In the genomic region with DNA sequence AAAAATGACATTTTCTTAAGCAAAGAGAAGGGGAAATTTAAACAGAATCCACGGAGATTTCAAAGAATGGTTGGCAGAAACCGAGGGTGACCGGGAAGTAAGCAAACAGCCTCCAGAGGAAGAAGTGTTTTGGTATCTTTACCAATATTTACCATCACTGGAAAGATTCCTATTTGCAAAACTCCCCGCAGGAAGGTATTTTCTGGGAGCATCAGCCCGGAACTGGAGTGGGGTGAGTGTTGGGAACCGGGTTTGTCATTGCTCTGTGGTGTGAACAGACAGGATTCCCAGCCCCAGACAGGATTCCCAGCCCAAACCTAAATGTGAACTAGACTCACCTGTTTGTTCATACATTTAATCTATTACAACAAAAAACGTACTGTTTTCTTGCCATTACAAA, we compare ENCODE assay signal across 38 cellular contexts. TPM values are rescaled to one million over a fixed set of nuclear protein-coding genes. Genes with fewer than 3 reads are reported as not detected.
"Had no signal": no experiment of that assay in that cellular context is flagged by ENCODE, and none has a peak within 500 bp of the region (broad histone marks: within the 10 kb centered on the region; RNA-seq: fewer than 3 reads in every experiment).

No MANE protein-coding gene starts in this region.

- H3K36me3 ChIP-seq: MG63 had no signal

- H3K4me3 ChIP-seq: MG63 had no signal

- DNase-seq: Karpas-422, Kasumi-1, MG63, MM.1S, MV-4-11, NCI-H1048, NCI-H1092, NCI-H1092 treated with DMSO at 0.1 percent for 48 hours, NCI-H1105, NCI-H1105 treated with DMSO at 0.1 percent for 48 hours, NCI-H1417, NCI-H1417 treated with DMSO at 0.1 percent for 48 hours, NCI-H1436, NCI-H1436 treated with DMSO at 0.1 percent for 48 hours, NCI-H146, NCI-H1694, NCI-H1694 treated with DMSO at 0.1 percent for 48 hours, NCI-H187, NCI-H187 treated with DMSO at 0.1 percent for 48 hours, NCI-H1930, NCI-H2029, NCI-H2029 treated with DMSO at 0.1 percent for 48 hours, NCI-H2081, NCI-H2081 treated with DMSO at 0.1 percent for 48 hours, NCI-H2107, NCI-H2171, NCI-H2171 treated with DMSO at 0.1 percent for 48 hours, NCI-H2227 treated with DMSO at 0.1 percent for 48 hours, NCI-H226, NCI-H345, NCI-H446, NCI-H446 treated with DMSO at 0.1 percent for 48 hours, NCI-H510A, NCI-H510A treated with DMSO at 0.1 percent for 48 hours had no signal

- H3K9me3 ChIP-seq: MG63 had no signal

- H3K27me3 ChIP-seq: MG63 had no signal

RNA-seq across cellular contexts. Expression of a gene that starts 19.2 kb away (rescaled TPM):
- total RNA-seq: LHCN-M2, M059J, MCF 10A, NCI-H460 had no signal
